In the genomic region with DNA sequence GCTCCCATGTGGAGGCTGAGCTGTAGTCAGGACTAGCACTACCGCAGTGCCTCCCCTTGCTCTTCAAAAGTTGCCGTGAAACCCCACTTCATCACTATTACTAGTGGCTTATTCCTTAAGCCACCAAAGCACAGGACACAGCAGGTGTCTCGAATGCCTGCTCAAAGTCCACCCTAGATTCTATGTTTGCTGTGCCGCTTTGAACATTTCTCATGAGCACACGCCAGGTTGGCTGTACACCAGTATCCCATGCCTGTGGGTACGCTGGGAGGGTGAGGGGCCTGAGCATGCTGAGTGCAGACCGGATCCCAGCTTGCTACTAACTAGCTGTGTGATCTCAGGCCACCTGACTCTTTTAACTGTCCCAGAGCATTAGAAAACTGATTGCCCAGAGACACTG, we compare ENCODE assay signal across 9 cellular contexts.
"Had no signal": no experiment of that assay in that cellular context is flagged by ENCODE, and none has a peak within 500 bp of the region (broad histone marks: within the 10 kb centered on the region; RNA-seq: fewer than 3 reads in every experiment).

No MANE protein-coding gene starts in this region.

- H3K4me1 Mint-ChIP-seq: IgD-negative memory B cell had no signal

- ATAC-seq: HCT116 had no signal

- H3K9me3 ChIP-seq: HAP-1 had no signal

- H3K4me3 Mint-ChIP-seq: HFFc6, IgD-negative memory B cell had no signal

- H3K27ac ChIP-seq: GM23248, HL-60 had no signal

- H3K4me1 ChIP-seq: HAP-1 had no signal

- H3K27ac Mint-ChIP-seq: HFFc6, IgD-negative memory B cell had no signal

- H3K4me3 ChIP-seq: GM23248, HAP-1 had no signal

- H3K36me3 ChIP-seq: HAP-1 had no signal

- H3K27me3 Mint-ChIP-seq: IgD-negative memory B cell had no signal

- DNase-seq: GM23248, GOT3, H7, HFFc6, KBM-7 had no signal

- H3K36me3 Mint-ChIP-seq: IgD-negative memory B cell had no signal
